ENCODE assay signal across 8 cellular contexts in the genomic region with DNA sequence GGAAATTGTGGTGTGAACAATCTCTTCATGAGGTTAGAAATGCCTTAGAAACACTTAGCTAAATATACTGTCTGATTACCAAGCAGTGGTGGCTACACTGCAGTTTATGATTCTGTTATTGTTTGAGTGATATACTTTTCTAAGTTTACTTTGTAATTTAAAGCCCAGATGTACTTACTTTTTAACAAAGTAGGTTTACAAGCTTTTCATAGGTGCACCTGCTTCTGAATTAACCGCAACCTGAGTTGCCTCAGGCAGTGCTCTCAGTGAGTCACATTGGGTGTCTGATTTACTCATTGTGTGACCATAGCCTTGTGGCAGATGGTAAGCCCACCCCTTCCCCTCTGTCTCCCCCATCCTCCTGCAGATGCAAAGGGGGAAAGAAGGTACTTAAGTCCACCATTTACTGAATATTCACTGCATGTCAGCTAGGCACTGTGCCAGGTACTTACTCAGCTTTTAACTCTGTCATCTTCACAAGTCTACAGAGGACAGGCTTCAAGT. TPM values are rescaled to one million over a fixed set of nuclear protein-coding genes. Genes with fewer than 3 reads are reported as not detected.
DNase-seq lines count a peak whose midpoint lies in the region; ATAC-seq and TF ChIP-seq lines count a peak whose summit lies in the region.
"Had no signal": no experiment of that assay in that cellular context is flagged by ENCODE, and none has a peak within 500 bp of the region (broad histone marks: within the 10 kb centered on the region; RNA-seq: fewer than 3 reads in every experiment).

No MANE protein-coding gene starts in this region.

- no peak overlapping the region for H3K27ac Mint-ChIP-seq in natural killer cell
- H3K27ac Mint-ChIP-seq: memory B cell had no signal

- H3K27ac ChIP-seq in cingulate gyrus (ENCODE audit: low read depth, low read length) (peak overlapping the region; percentile 70), subcutaneous abdominal adipose tissue (ENCODE audit: low read depth, low read length) (peak overlapping the region; percentile 96)

- H3K36me3 Mint-ChIP-seq in natural killer cell: no peaks in the 10 kb centered on the region
- H3K36me3 Mint-ChIP-seq: memory B cell had no signal

- peak overlapping the region in 1 of 5 donors; percentile 13 for H3K4me3 ChIP-seq in subcutaneous abdominal adipose tissue (ENCODE audit: low read depth in 1 of 5, low read length in 5 of 5)

- peaks cover 0 to 17% (median 6%) of the 10 kb centered on the region in 5 donors for H3K36me3 ChIP-seq in subcutaneous abdominal adipose tissue (ENCODE audit: control insufficient read depth in 5 of 5, insufficient read depth in 5 of 5, low read length in 5 of 5)

- peak overlapping the region in 2 of 5 donors; percentile 20 to 79 for H3K9ac ChIP-seq in subcutaneous abdominal adipose tissue (ENCODE audit: low read length in 5 of 5)

- H3K4me1 Mint-ChIP-seq in natural killer cell: no peaks in the 10 kb centered on the region

- intact Hi-C loops in natural killer cell (cut with micrococcal nuclease): no loop called here

- TF ChIP-seq EP300 in Ishikawa (IDR thresholded peaks at IDR 0.05; ENCODE audit: borderline replicate concordance): no peak

- ATAC-seq in GM21528 (IDR thresholded peaks at IDR 0.05; ENCODE audit: low FRiP score, unreplicated experiment): no peak
- ATAC-seq in natural killer cell: no peak

- no peaks in the 10 kb centered on the region for H3K9me3 ChIP-seq in subcutaneous abdominal adipose tissue (ENCODE audit: control insufficient read depth in 5 of 5, low read length in 5 of 5)

- H3K4me3 Mint-ChIP-seq in natural killer cell: no peak overlapping the region
- H3K4me3 Mint-ChIP-seq: memory B cell had no signal

- DNase-seq in NCI-H510A (lab: John Stamatoyannopoulos, UW) (peak; percentile 86), H4 (ENCODE audit: low spot score) (no peak), natural killer cell (no peak)

- TF ChIP-seq CTCF in natural killer cell (IDR thresholded peaks at IDR 0.05): no peak

- no peaks in the 10 kb centered on the region for H3K27me3 ChIP-seq in subcutaneous abdominal adipose tissue (ENCODE audit: control insufficient read depth in 5 of 5, insufficient read depth in 4 of 5, low read length in 5 of 5)

- no peaks in the 10 kb centered on the region for H3K9me3 Mint-ChIP-seq in natural killer cell
- H3K9me3 Mint-ChIP-seq: memory B cell had no signal

- TF ChIP-seq RAD21 in Ishikawa (IDR thresholded peaks at IDR 0.05; ENCODE audit: low read depth): no peak

- peaks cover 0 to 2% of the 10 kb centered on the region in 2 donors for H3K27me3 Mint-ChIP-seq in natural killer cell (ENCODE audit: low read depth in 2 of 2)
- H3K27me3 Mint-ChIP-seq: memory B cell had no signal

- H3K4me1 ChIP-seq in subcutaneous abdominal adipose tissue (ENCODE audit: control insufficient read depth in 5 of 5, insufficient read depth in 5 of 5, low read length in 5 of 5): peaks cover 9 to 70% (median 65%) of the 10 kb centered on the region in 5 donors

TF ChIP-seq in Ishikawa, 13 proteins besides CTCF, POLR2A, EP300 and RAD21:
- TF ChIP-seq TEAD4 (IDR thresholded peaks at IDR 0.05): no peak
- TF ChIP-seq NFIC (IDR thresholded peaks at IDR 0.05): peak; percentile 49

RNA-seq across cellular contexts. Expression of gene MTURN, which starts 9.0 kb away (rescaled TPM):
- 4.8 and 5.9 TPM in 2 replicates for total RNA-seq in H4 (2014; rRNA removed; shearing (Covaris generic))
- total RNA-seq in natural killer cell: 10 to 100 TPM; 31.6 to 37.3 (median 32.8) TPM
